14 cellular contexts compared by ENCODE assay signal in the genomic region with DNA sequence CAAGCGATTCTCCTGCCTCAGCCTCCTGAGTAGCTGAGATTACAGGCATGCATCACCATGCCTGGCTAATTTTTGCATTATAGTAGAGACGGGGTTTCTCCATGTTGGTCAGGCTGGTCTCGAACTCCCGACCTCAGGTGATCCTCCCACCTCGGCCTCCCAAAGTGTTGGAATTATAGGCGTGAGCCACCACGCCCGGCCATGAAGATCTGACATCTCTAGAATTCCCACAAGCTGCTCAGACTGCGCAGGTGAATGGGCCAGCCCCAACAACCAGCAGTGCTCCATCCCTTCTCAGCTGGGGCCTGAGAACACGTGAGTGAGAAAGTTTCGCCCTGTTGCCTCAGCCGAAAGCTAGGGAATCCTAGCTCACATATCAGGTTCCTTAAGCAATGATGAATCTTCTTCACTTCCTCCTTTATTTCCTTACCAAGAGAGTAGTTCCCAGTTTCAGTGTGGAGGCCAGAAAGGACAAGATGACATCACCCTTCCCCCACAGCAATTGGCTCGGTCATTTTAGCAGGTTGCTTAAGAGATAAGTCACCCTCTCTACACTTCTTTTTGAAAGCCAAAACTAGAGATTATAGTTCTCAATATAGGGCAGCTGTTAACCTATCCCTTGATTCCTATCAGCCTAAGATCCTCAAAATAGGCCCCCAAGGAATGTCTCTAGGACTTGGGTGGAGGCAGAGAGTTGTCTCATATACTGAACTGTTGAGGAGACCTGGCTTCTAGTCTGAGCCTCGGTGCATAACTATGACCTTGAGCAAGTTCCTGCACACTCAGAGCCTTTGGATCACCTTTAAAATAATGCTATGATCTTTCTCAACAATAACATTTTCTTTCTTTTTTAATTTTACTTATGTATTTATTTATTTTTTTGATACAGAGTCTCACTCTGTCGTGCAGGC. TPM values are rescaled to one million over a fixed set of nuclear protein-coding genes. Genes with fewer than 3 reads are reported as not detected.
DNase-seq lines count a peak whose midpoint lies in the region; ATAC-seq and TF ChIP-seq lines count a peak whose summit lies in the region.
"Had no signal": no experiment of that assay in that cellular context is flagged by ENCODE, and none has a peak within 500 bp of the region (broad histone marks: within the 10 kb centered on the region; RNA-seq: fewer than 3 reads in every experiment).

No MANE protein-coding gene starts in this region.

- no peaks in the 10 kb centered on the region for H4K20me1 ChIP-seq in PC-3 (ENCODE audit: low read length)

- H3K27me3 ChIP-seq in Caco-2 (replicated peaks; ENCODE audit: control insufficient read depth, insufficient read depth, low read length) (no peaks in the 10 kb centered on the region), PC-3 (ENCODE audit: low read length) (no peaks in the 10 kb centered on the region), prostate gland (replicated peaks; ENCODE audit: insufficient read depth) (no peaks in the 10 kb centered on the region)
- H3K27me3 ChIP-seq: breast epithelium had no signal

- H3K9ac ChIP-seq in PC-3 (ENCODE audit: low read length), result no peak overlapping the region

- no peaks in the 10 kb centered on the region for H3K36me3 ChIP-seq in Caco-2 (ENCODE audit: control insufficient read depth, insufficient read depth, low read length)
- no peaks in the 10 kb centered on the region for H3K36me3 ChIP-seq in PC-3 (ENCODE audit: low read depth, low read length)
- H3K36me3 ChIP-seq in prostate gland, result no peaks in the 10 kb centered on the region
- H3K36me3 ChIP-seq: breast epithelium, thoracic aorta had no signal

- no peaks in the 10 kb centered on the region for H3K9me2 ChIP-seq in PC-3 (replicated peaks; ENCODE audit: low read length)

- 88% methylated on average over 15 of the region's 15 CpGs for WGBS in prostate gland

- BruUV-seq in Caco-2 (replicated peaks; lab: Mats Ljungman, UMichigan) (no TSS peak), PC-3 (replicated peaks; lab: Mats Ljungman, UMichigan) (no TSS peak)

- TF ChIP-seq CTCF in Caco-2 (IDR thresholded peaks at IDR 0.05; ENCODE audit: insufficient read depth in 1 of 2, low read depth in 1 of 2, low read length in 1 of 2, severe bottlenecking in 1 of 2, unreplicated experiment in 1 of 2) (no peak), PC-3 (conservative IDR thresholded peaks at IDR 0.05; ENCODE audit: low read depth, low read length) (no peak), prostate gland (IDR thresholded peaks at IDR 0.05) (no peak)

- H3K9me3 ChIP-seq in Caco-2, result no peaks in the 10 kb centered on the region
- H3K9me3 ChIP-seq in PC-3 (ENCODE audit: low read length), result no peaks in the 10 kb centered on the region
- no peaks in the 10 kb centered on the region for H3K9me3 ChIP-seq in prostate gland
- H3K9me3 ChIP-seq: breast epithelium, thoracic aorta had no signal

- H3F3A ChIP-seq in PC-3 (ENCODE audit: low read length, unreplicated experiment), result peaks cover 8% of the 10 kb centered on the region

- TF ChIP-seq POLR2A in prostate gland (IDR thresholded peaks at IDR 0.05), result no peak

- no peak overlapping the region for H3K4me3 Mint-ChIP-seq in Caco-2 (ENCODE audit: unreplicated experiment)
- H3K4me3 Mint-ChIP-seq: B cell, memory B cell had no signal

- no peaks in the 10 kb centered on the region for H3K9me3 Mint-ChIP-seq in Caco-2 (ENCODE audit: unreplicated experiment)
- H3K9me3 Mint-ChIP-seq: memory B cell had no signal

- no peaks in the 10 kb centered on the region for H3K79me2 ChIP-seq in PC-3 (ENCODE audit: low read length)

- no peaks in the 10 kb centered on the region for H3K36me3 Mint-ChIP-seq in Caco-2 (ENCODE audit: insufficient read depth, unreplicated experiment)
- H3K36me3 Mint-ChIP-seq: memory B cell had no signal

- peak overlapping the region; percentile 42 for H3K27ac Mint-ChIP-seq in Caco-2 (ENCODE audit: unreplicated experiment)
- H3K27ac Mint-ChIP-seq: B cell, memory B cell had no signal

- H3K4me3 ChIP-seq in Caco-2 (ENCODE audit: low read depth, low read length), result no peak overlapping the region
- H3K4me3 ChIP-seq in PC-3 (ENCODE audit: low read length), result no peak overlapping the region
- H3K4me3 ChIP-seq in prostate gland, result no peak overlapping the region
- H3K4me3 ChIP-seq: breast epithelium, thoracic aorta had no signal

- H2AFZ ChIP-seq in PC-3 (ENCODE audit: low read length), result no peak overlapping the region

- POLR2A ChIA-PET in Caco-2 (lab: Charles Lee), result no interaction called here
- POLR2A ChIA-PET in PC-3 (lab: Charles Lee; ENCODE audit: unreplicated experiment), result no interaction called here

- no peak overlapping the region for H3K4me2 ChIP-seq in PC-3 (ENCODE audit: low read length)

- peaks cover 23% of the 10 kb centered on the region for H3K4me1 Mint-ChIP-seq in Caco-2 (ENCODE audit: low read depth, unreplicated experiment)
- H3K4me1 Mint-ChIP-seq: B cell, memory B cell had no signal

- peaks cover 40% of the 10 kb centered on the region for H3K4me1 ChIP-seq in Caco-2
- H3K4me1 ChIP-seq in PC-3 (ENCODE audit: insufficient read depth, low read length), result peaks cover 57% of the 10 kb centered on the region
- H3K4me1 ChIP-seq in prostate gland (replicated peaks), result no peaks in the 10 kb centered on the region

- no peaks in the 10 kb centered on the region for H3K27me3 Mint-ChIP-seq in Caco-2 (ENCODE audit: insufficient read depth, unreplicated experiment)

- intact Hi-C loops in Caco-2 (cut with micrococcal nuclease; ENCODE audit: unreplicated experiment), result no loop called here
- intact Hi-C loops in PC-3 (cut with micrococcal nuclease), result no loop called here
- intact Hi-C loops in prostate gland (cut with DNase I), result no loop called here

- H3K27ac ChIP-seq in PC-3 (ENCODE audit: low read length) (no peak overlapping the region), prostate gland (no peak overlapping the region)
- H3K27ac ChIP-seq: thoracic aorta had no signal

- ATAC-seq in PC-3 (no peak), GM21423 (IDR thresholded peaks at IDR 0.05; ENCODE audit: unreplicated experiment) (no peak)

- peak in 1 of 2 experiments; percentile 30 for DNase-seq in Caco-2
- peak; percentile 58 for DNase-seq in PC-3
- DNase-seq in fibroblast of gingiva (ENCODE audit: low read depth), result peak; percentile 56
- DNase-seq in midbrain (lab: John Stamatoyannopoulos, UW), result peak; percentile 16
- no peak for DNase-seq in NCI-H1092 treated with DMSO at 0.1 percent for 48 hours (lab: John Stamatoyannopoulos, UW)
- DNase-seq in prostate gland (ENCODE audit: low spot score), result no peak
- DNase-seq in iPS-NIHi11 (ENCODE audit: low spot score), result no peak
- DNase-seq: activated CD4-positive, alpha-beta T cell treated with anti-CD3 and anti-CD28 coated beads, Interleukin-2, amount 50 U/mL, for 4 hours; activated gamma-delta T cell had no signal

- CTCF ChIA-PET in Caco-2 (lab: Charles Lee), result interaction anchor here (0.7 kb wide), 1 partner anchor 14 kb away, joined by 3 read pairs; no protein-coding TSS in a partner anchor
- CTCF ChIA-PET in PC-3 (lab: Charles Lee), result no interaction called here

RNA-seq across cellular contexts. Expression of a gene that starts 23.9 kb away (rescaled TPM):
- total RNA-seq in Caco-2 (2022) (202 and 224 TPM in 2 replicates), PC-3 (2014; rRNA removed) (184 and 292 TPM in 2 replicates), prostate gland (100 to 1,000 TPM; 119 to 175 TPM)

Comparison
In these comparisons a context has a peak if more than half of its experiments do, and no peak if none do; other contexts are left out.
1. DNase-seq: peak in PC-3 (single experiment), fibroblast of gingiva (single experiment) and midbrain (single experiment); none in NCI-H1092 treated with DMSO at 0.1 percent for 48 hours (single experiment), prostate gland (single experiment) and iPS-NIHi11 (single experiment).